Comparison of ENCODE assay signal across 9 cellular contexts in the genomic region with DNA sequence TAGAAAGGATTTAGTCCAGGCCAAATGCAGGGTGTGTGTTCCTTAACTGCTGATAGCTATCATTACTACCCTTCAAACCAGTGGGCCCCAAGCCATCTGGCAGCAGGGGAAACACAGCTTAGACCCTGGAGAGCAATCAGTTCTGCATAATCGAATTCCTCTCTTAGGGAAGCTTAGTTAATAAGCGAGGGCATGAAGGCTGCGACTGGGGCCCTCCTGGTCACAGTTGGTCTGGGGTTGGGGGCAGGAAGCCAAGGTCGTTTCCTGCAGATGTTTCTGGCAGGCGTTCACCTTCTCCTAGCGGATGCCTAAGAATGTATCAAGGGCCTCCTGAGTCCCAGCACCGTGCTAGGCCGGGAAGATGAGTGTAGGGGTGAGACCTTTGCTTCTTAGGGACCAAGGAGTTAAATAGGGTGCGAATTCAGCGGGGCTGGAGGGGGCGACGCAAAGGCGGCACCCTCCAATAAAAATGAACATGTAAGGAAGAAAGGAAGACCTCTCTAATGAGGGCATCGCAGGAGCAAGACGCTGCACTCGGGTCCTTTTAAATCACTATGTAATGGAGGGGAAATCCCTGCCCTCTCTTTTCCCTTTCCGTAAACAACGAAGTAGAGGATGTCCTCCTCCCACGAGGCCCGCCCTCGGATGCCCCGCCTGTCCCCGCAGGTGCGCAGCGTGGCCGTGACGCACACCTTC. TPM values are rescaled to one million over a fixed set of nuclear protein-coding genes. Genes with fewer than 3 reads are reported as not detected.
A peak's percentile ranks its signal among the peaks of the same experiment; 100 is the strongest.
DNase-seq lines count a peak whose midpoint lies in the region; ATAC-seq lines count a peak whose summit lies in the region.
"Had no signal": no experiment of that assay in that cellular context is flagged by ENCODE, and none has a peak within 500 bp of the region (broad histone marks: within the 10 kb centered on the region; RNA-seq: fewer than 3 reads in every experiment).

No MANE protein-coding gene starts in this region.

- ATAC-seq in GM21390 (IDR thresholded peaks at IDR 0.05; ENCODE audit: unreplicated experiment) (peak; percentile 19), GM21526 (IDR thresholded peaks at IDR 0.05; ENCODE audit: low FRiP score, unreplicated experiment) (no peak)

- DNase-seq in CD1c-positive myeloid dendritic cell (ENCODE audit: extremely low spot score) (peak; percentile 76), NCI-H69 (lab: John Stamatoyannopoulos, UW) (peak; percentile 53), glomerular visceral epithelial cell (ENCODE audit: extremely low spot score) (peak; percentile 26), renal cortical epithelial cell (ENCODE audit: low read depth) (peak; percentile 26), NCI-H187 (lab: John Stamatoyannopoulos, UW) (no peak)
- peak; percentile 88 for DNase-seq in activated effector memory CD4-positive, alpha-beta T cell treated with Interleukin-2 at 50 U/mL for 16 hours

RNA-seq across cellular contexts. Expression of a gene that starts 16.5 kb away (rescaled TPM):
- total RNA-seq in renal cortical epithelial cell, result 16.9 and 19.8 TPM in 2 replicates

RNA-seq across cellular contexts. Expression of a gene that starts 27.3 kb away (rescaled TPM):
- total RNA-seq in renal cortical epithelial cell, result not detected in 2 replicates
- total RNA-seq: NCI-H460 had no signal

Comparison
In these comparisons a context has a peak if more than half of its experiments do, and no peak if none do; other contexts are left out.
1. DNase-seq: peak in CD1c-positive myeloid dendritic cell (single experiment), NCI-H69 (single experiment), activated effector memory CD4-positive, alpha-beta T cell treated with Interleukin-2 at 50 U/mL for 16 hours (single experiment), glomerular visceral epithelial cell (single experiment) and renal cortical epithelial cell (single experiment); none in NCI-H187 (0 of 2).